Comparison of ENCODE assay signal across 29 cellular contexts in the genomic region with DNA sequence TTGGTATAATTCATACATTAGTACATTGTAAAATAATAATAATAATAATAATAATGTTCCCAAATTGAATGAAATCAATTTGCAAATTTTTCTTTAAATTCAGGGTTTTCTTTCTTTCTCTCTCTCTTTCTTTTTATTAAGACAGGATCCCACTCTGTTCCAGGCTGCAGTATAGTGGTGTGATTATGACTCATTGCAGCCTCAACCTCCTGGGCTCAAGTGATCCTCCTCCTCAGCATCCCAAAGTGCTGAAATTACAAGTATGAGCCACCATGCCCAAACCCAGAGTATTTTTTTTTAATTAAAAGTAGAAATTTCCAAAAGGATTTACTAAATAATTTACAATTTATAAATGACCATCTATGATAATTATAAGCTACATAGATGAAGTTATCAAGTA.
DNase-seq lines count a peak whose midpoint lies in the region; ATAC-seq, FAIRE-seq and TF ChIP-seq lines count a peak whose summit lies in the region.
"Had no signal": no experiment of that assay in that cellular context is flagged by ENCODE, and none has a peak within 500 bp of the region (broad histone marks: within the 10 kb centered on the region; RNA-seq: fewer than 3 reads in every experiment).

No MANE protein-coding gene starts in this region.

- no peaks in the 10 kb centered on the region for H3K9me3 Mint-ChIP-seq in astrocyte (ENCODE audit: unreplicated experiment)
- H3K9me3 Mint-ChIP-seq: activated B cell treated with CpG ODN at 0.5 μM for 24 hours; activated naive CD4-positive, alpha-beta T cell treated with anti-CD3 and anti-CD28 coated beads, Interleukin-2, amount 10 ng/mL, durations not matched to agents 7 days and 5 days; activated T-helper 1 cell treated with anti-CD3 and anti-CD28 coated beads, Interleukin-12 subunit alpha, Interleukin-12 subunit beta, Interleukin-2, Interleukin-4 antibody, amounts not matched to agents 30 ng/mL and 10 ng/mL and 1 ng/mL, durations not matched to agents 14 hours and 24 hours and 36 hours; naive B cell; stimulated activated memory B cell treated with anti-CD40 and anti-IgM and Interleukin-4, amounts not matched to agents 10 μg/mL and 1 μg/mL and 100 μg/mL, for 72 hours had no signal

- no peak for TF ChIP-seq CTCF in astrocyte (IDR thresholded peaks at IDR 0.05; ENCODE audit: insufficient read depth, low read depth, low read length)
- no peak for TF ChIP-seq CTCF in suprapubic skin (IDR thresholded peaks at IDR 0.05)

- no peak overlapping the region for H3K4me3 Mint-ChIP-seq in astrocyte (ENCODE audit: unreplicated experiment)
- H3K4me3 Mint-ChIP-seq: activated B cell treated with CpG ODN at 0.5 μM for 24 hours; activated naive CD4-positive, alpha-beta T cell treated with anti-CD3 and anti-CD28 coated beads, Interleukin-2, amount 10 ng/mL, durations not matched to agents 7 days and 5 days; activated T-helper 1 cell treated with anti-CD3 and anti-CD28 coated beads, Interleukin-12 subunit alpha, Interleukin-12 subunit beta, Interleukin-2, Interleukin-4 antibody, amounts not matched to agents 30 ng/mL and 10 ng/mL and 1 ng/mL, durations not matched to agents 14 hours and 24 hours and 36 hours; CD14-positive monocyte; naive B cell; stimulated activated memory B cell treated with anti-CD40 and anti-IgM and Interleukin-4, amounts not matched to agents 10 μg/mL and 1 μg/mL and 100 μg/mL, for 72 hours had no signal

- H3K36me3 Mint-ChIP-seq in astrocyte (ENCODE audit: low read depth, unreplicated experiment): peaks cover 2% of the 10 kb centered on the region
- H3K36me3 Mint-ChIP-seq: activated naive CD4-positive, alpha-beta T cell treated with anti-CD3 and anti-CD28 coated beads, Interleukin-2, amount 10 ng/mL, durations not matched to agents 7 days and 5 days; CD14-positive monocyte had no signal

- H3K4me3 ChIP-seq in astrocyte (ENCODE audit: insufficient read depth, low read depth, low read length) (no peak overlapping the region), skeletal muscle cell (ENCODE audit: low read depth, low read length) (no peak overlapping the region), suprapubic skin (no peak overlapping the region)
- H3K4me3 ChIP-seq: uterus had no signal

- H3K4me2 ChIP-seq in astrocyte (ENCODE audit: low read length): no peak overlapping the region

- DNase-seq in HCEC 1CT: peak; percentile 29
- DNase-seq in astrocyte (ENCODE audit: low read depth): peak; percentile 19
- DNase-seq in fibroblast of peridontal ligament (ENCODE audit: extremely low read depth): peak; percentile 25
- DNase-seq in skeletal muscle cell (ENCODE audit: low read depth): peak; percentile 9
- DNase-seq in suprapubic skin (ENCODE audit: low spot score in 2 of 2): no peak
- DNase-seq in G401 (ENCODE audit: low spot score): no peak
- DNase-seq: activated B cell treated with CpG ODN at 0.5 μM for 24 hours; activated CD4-positive, alpha-beta T cell treated with anti-CD3 and anti-CD28 coated beads, Interleukin-2, amount 50 U/mL, for 4 hours; activated naive CD4-positive, alpha-beta T cell treated with anti-CD3 and anti-CD28 coated beads, Interleukin-2, amount 10 ng/mL, durations not matched to agents 7 days and 5 days; aorta; effector CD4-positive, alpha-beta T cell; left cardiac atrium; mesenchymal stem cell; naive B cell; NCI-H1092; NCI-H187 treated with DMSO at 0.1 percent for 48 hours; NCI-H2227 treated with DMSO at 0.1 percent for 48 hours; NCI-H82; occipital lobe; stimulated activated CD4-positive, alpha-beta T cell treated with anti-CD3 and anti-CD28 coated beads, Interleukin-2, amount 100 ng/mL, for 48 hours; uterus had no signal

- TF ChIP-seq POLR2A in suprapubic skin (IDR thresholded peaks at IDR 0.05): no peak

- H2AFZ ChIP-seq in astrocyte (ENCODE audit: low read depth, low read length): no peak overlapping the region

- H3K36me3 ChIP-seq in astrocyte (ENCODE audit: insufficient read depth, low read length): peaks cover 4% of the 10 kb centered on the region
- no peaks in the 10 kb centered on the region for H3K36me3 ChIP-seq in suprapubic skin

- H3K9me3 ChIP-seq in astrocyte (ENCODE audit: insufficient read depth, low read depth, low read length): no peaks in the 10 kb centered on the region
- H3K9me3 ChIP-seq in suprapubic skin: no peaks in the 10 kb centered on the region
- H3K9me3 ChIP-seq: uterus had no signal

- no peaks in the 10 kb centered on the region for H3K27me3 ChIP-seq in astrocyte (ENCODE audit: insufficient read depth, low read length)
- no peaks in the 10 kb centered on the region for H3K27me3 ChIP-seq in suprapubic skin
- H3K27me3 ChIP-seq: uterus had no signal

- no peak overlapping the region for H3K27ac ChIP-seq in astrocyte (ENCODE audit: low read depth, low read length)
- H3K27ac ChIP-seq in suprapubic skin: no peak overlapping the region
- H3K27ac ChIP-seq: HL-60, uterus had no signal

- H3K27ac Mint-ChIP-seq in astrocyte (ENCODE audit: unreplicated experiment): no peak overlapping the region
- H3K27ac Mint-ChIP-seq: activated B cell treated with CpG ODN at 0.5 μM for 24 hours; activated naive CD4-positive, alpha-beta T cell treated with anti-CD3 and anti-CD28 coated beads, Interleukin-2, amount 10 ng/mL, durations not matched to agents 7 days and 5 days; activated T-helper 1 cell treated with anti-CD3 and anti-CD28 coated beads, Interleukin-12 subunit alpha, Interleukin-12 subunit beta, Interleukin-2, Interleukin-4 antibody, amounts not matched to agents 30 ng/mL and 10 ng/mL and 1 ng/mL, durations not matched to agents 14 hours and 24 hours and 36 hours; CD14-positive monocyte; naive B cell; stimulated activated memory B cell treated with anti-CD40 and anti-IgM and Interleukin-4, amounts not matched to agents 10 μg/mL and 1 μg/mL and 100 μg/mL, for 72 hours had no signal

- no peak for ATAC-seq in HG03521 (IDR thresholded peaks at IDR 0.05; ENCODE audit: unreplicated experiment)
- ATAC-seq: HCT116; HepG2; left cardiac atrium; stimulated activated memory B cell treated with anti-CD40 and anti-IgM and Interleukin-4, amounts not matched to agents 10 μg/mL and 1 μg/mL and 100 μg/mL, for 72 hours had no signal

- in situ Hi-C loops in G401 (cut with HindIII; ENCODE audit: low sequenced_read_pairs): no loop called here

- FAIRE-seq in astrocyte (lab: Jason Lieb, UNC): no peak
- FAIRE-seq: GM19239, HepG2 had no signal

- no peak for TF ChIP-seq EP300 in suprapubic skin (IDR thresholded peaks at IDR 0.05)

- no peaks in the 10 kb centered on the region for H4K20me1 ChIP-seq in astrocyte (ENCODE audit: insufficient read depth, low read length)

- H3K27me3 Mint-ChIP-seq in astrocyte (ENCODE audit: low read depth, unreplicated experiment): no peaks in the 10 kb centered on the region
- H3K27me3 Mint-ChIP-seq: activated B cell treated with CpG ODN at 0.5 μM for 24 hours; activated naive CD4-positive, alpha-beta T cell treated with anti-CD3 and anti-CD28 coated beads, Interleukin-2, amount 10 ng/mL, durations not matched to agents 7 days and 5 days; naive B cell; stimulated activated memory B cell treated with anti-CD40 and anti-IgM and Interleukin-4, amounts not matched to agents 10 μg/mL and 1 μg/mL and 100 μg/mL, for 72 hours had no signal

- no peaks in the 10 kb centered on the region for H3K79me2 ChIP-seq in astrocyte (ENCODE audit: insufficient read depth, low read length)

- H3K4me1 Mint-ChIP-seq in astrocyte (ENCODE audit: low read depth, unreplicated experiment): no peaks in the 10 kb centered on the region
- H3K4me1 Mint-ChIP-seq: activated B cell treated with CpG ODN at 0.5 μM for 24 hours; activated naive CD4-positive, alpha-beta T cell treated with anti-CD3 and anti-CD28 coated beads, Interleukin-2, amount 10 ng/mL, durations not matched to agents 7 days and 5 days; CD14-positive monocyte; naive B cell; stimulated activated memory B cell treated with anti-CD40 and anti-IgM and Interleukin-4, amounts not matched to agents 10 μg/mL and 1 μg/mL and 100 μg/mL, for 72 hours had no signal

- H3K4me1 ChIP-seq in astrocyte (ENCODE audit: insufficient read depth, low read length): no peaks in the 10 kb centered on the region
- no peaks in the 10 kb centered on the region for H3K4me1 ChIP-seq in suprapubic skin
- H3K4me1 ChIP-seq: uterus had no signal

- H3K9ac ChIP-seq in astrocyte (ENCODE audit: low read length): no peak overlapping the region

Comparison
In these comparisons a context has a peak if more than half of its experiments do, and no peak if none do; other contexts are left out.
1. DNase-seq: peak in HCEC 1CT (single experiment), astrocyte (single experiment), fibroblast of peridontal ligament (single experiment) and skeletal muscle cell (single experiment); none in suprapubic skin (0 of 2) and G401 (single experiment).